8 cellular contexts compared by ENCODE assay signal in the genomic region with DNA sequence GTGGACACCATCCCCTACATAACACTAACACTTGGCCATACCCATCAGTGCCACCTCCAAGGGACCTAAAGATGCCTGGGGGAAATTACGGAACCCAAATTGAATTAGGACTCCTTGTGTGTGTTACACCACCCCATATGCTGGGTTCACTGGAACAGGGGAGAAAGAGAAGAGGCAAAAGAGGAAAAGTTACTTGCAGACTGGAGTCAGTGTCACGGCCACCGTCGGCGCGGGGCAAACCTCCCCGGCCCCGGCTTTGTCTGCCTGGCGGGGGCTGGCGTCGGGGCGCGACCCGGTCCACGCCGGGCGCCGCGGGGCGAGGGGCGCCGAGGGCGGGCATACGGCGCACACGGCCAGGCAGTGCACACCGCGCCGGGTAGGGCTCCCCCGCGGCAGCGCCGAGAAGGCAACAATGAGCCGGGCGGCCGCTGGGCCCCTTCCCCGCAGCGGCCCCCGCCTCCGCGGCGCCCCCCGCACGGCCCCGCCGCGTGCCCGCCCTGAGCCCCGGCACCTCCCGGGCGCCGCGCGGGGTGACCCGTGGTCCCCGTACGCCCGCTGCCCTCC.
DNase-seq lines count a peak whose midpoint lies in the region; ATAC-seq and TF ChIP-seq lines count a peak whose summit lies in the region.

No MANE protein-coding gene starts in this region.

- H3K4me1 ChIP-seq in stomach smooth muscle (ENCODE audit: control insufficient read depth, insufficient read depth, low read length) = peaks cover 11% of the 10 kb centered on the region

- peak; percentile 14 for ATAC-seq in GM21723 (IDR thresholded peaks at IDR 0.05; ENCODE audit: unreplicated experiment)

- no peaks in the 10 kb centered on the region for H3K9me3 ChIP-seq in stomach smooth muscle (ENCODE audit: control insufficient read depth in 2 of 2, low read length in 2 of 2)

- H3K4me1 Mint-ChIP-seq in brain = peaks cover 55% of the 10 kb centered on the region

- H3K27ac Mint-ChIP-seq in brain = peak overlapping the region; percentile 76 to 95 (median 92)

- H3K4me3 Mint-ChIP-seq in brain = peak overlapping the region; percentile 96 to 99 (median 98)

- DNase-seq in GM06990 (ENCODE audit: extremely low read depth, insufficient read length) (no peak), NCI-H146 (lab: John Stamatoyannopoulos, UW) (peak; percentile 61), left kidney (ENCODE audit: low read depth, low spot score) (peak; percentile 57), EL (no peak)
- no peak for DNase-seq in activated CD4-positive, CD25-positive, alpha-beta regulatory T cell (lab: John Stamatoyannopoulos, UW)

- H3K27me3 ChIP-seq in GM06990 (replicated peaks; ENCODE audit: control insufficient read depth, insufficient read depth, low read length) (no peaks in the 10 kb centered on the region), stomach smooth muscle (ENCODE audit: control insufficient read depth in 1 of 2, insufficient read depth in 2 of 2, low read length in 2 of 2) (no peaks in the 10 kb centered on the region)

- H3K36me3 ChIP-seq in GM06990 (ENCODE audit: control insufficient read depth, insufficient read depth, low read length) = peaks cover 7% of the 10 kb centered on the region
- peaks cover 0 to 4% of the 10 kb centered on the region in 2 donors for H3K36me3 ChIP-seq in stomach smooth muscle (ENCODE audit: control insufficient read depth in 2 of 2, insufficient read depth in 2 of 2, low read length in 2 of 2)

- no peak overlapping the region for H3K27ac ChIP-seq in stomach smooth muscle (ENCODE audit: low read length)

- H3K9me3 Mint-ChIP-seq in brain = peaks cover 0 to 4% (median 0%) of the 10 kb centered on the region in 5 experiments

- H3K4me3 ChIP-seq in GM06990 (replicated peaks; ENCODE audit: low read depth, low read length) (peak overlapping the region; percentile 87), stomach smooth muscle (ENCODE audit: low read length in 2 of 2) (peak overlapping the region; percentile 67 to 82)

- H3K9ac ChIP-seq in stomach smooth muscle (ENCODE audit: low read length in 2 of 2) = peak overlapping the region; percentile 38 to 72

- H3K27me3 Mint-ChIP-seq in brain = peaks cover 12% of the 10 kb centered on the region

- H3K36me3 Mint-ChIP-seq in brain = peaks cover 28% of the 10 kb centered on the region

- no peak for TF ChIP-seq CTCF in GM06990 (IDR thresholded peaks at IDR 0.05; ENCODE audit: insufficient read depth, low read length, poor library complexity, severe bottlenecking)
- TF ChIP-seq CTCF in brain (conservative IDR thresholded peaks at IDR 0.05) = no peak

Comparison
In these comparisons a context has a peak if more than half of its experiments do, and no peak if none do; other contexts are left out.
1. DNase-seq: peak in NCI-H146 (single experiment) and left kidney (single experiment); none in GM06990 (single experiment), EL (single experiment) and activated CD4-positive, CD25-positive, alpha-beta regulatory T cell (0 of 4).